Comparison of ENCODE assay signal across 8 cellular contexts in the genomic region with DNA sequence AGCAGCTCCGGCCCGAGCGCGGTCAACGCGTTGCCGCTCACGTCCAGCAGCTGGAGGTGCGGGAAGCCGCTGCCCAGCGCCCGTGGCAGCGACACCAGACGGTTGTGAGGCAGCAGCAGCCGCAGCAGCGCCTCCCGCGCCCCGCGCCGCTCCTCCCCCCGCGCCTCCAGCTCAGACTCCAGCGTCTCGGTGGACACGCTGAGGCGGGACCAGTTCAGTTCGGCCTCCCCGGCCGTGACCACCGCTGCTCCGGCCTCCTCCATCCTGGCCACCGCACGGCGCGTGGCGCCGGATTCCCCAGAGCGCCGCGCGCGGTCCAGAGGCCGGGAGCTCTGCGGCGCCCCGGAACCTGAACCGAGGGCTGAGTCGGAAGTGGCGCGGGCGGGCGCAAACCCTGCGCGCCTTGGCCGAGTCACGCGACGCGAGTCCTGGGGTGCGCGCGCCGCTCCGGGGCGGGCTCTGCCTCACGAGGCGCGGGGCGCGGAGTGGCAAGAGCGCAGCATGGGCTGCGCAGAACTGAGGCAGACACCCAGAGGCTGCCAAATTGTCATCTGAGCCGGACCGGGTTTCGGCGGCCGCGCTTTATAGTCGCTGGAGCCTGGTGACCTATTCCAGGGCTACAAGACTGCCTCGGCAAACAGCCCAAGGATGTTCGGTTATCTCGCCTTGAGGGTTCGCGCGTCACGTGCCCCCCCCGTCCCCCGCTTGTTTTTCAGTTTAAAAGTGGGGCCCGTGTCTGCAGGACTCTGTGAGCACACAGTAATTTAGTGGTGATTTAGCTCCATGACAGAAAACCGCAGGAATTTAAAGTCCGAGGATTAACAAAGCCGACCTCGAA. TPM values are rescaled to one million over a fixed set of nuclear protein-coding genes. Genes with fewer than 3 reads are reported as not detected.
DNase-seq lines count a peak whose midpoint lies in the region; ATAC-seq and TF ChIP-seq lines count a peak whose summit lies in the region.

LRRC58 (minus strand) TSS at position 374 of the 838 bp plus-strand sequence; CDS start at position 263, 111 bp downstream.

- no peaks in the 10 kb centered on the region for H3K36me3 Mint-ChIP-seq in natural killer cell

- peak within 1 kb of the TSS; percentile 91 for H3K4me3 Mint-ChIP-seq in natural killer cell

- H3K27ac Mint-ChIP-seq in natural killer cell = peak within 1 kb of the TSS; percentile 80 to 87

- no peaks in the 10 kb centered on the region for H3K9me3 Mint-ChIP-seq in natural killer cell

- ATAC-seq in natural killer cell = peak; percentile 93 to 97 (median 94)

- peaks cover 42 to 46% of the 10 kb centered on the region in 2 donors for H3K4me1 Mint-ChIP-seq in natural killer cell

- peaks cover 6 to 21% of the 10 kb centered on the region in 2 donors for H3K27me3 Mint-ChIP-seq in natural killer cell (ENCODE audit: low read depth in 2 of 2)

- peak within 1 kb of the TSS; percentile 90 for H3K4me3 ChIP-seq in fibroblast of mammary gland (ENCODE audit: control insufficient read depth, low read depth, low read length)

- DNase-seq in ELR (ENCODE audit: low read depth) (peak; percentile 97), H4 (ENCODE audit: low spot score) (peak; percentile 94), RPMI8226 (peak; percentile 96), fibroblast of mammary gland (ENCODE audit: low read depth) (peak; percentile 90), natural killer cell (peak; percentile 90)
- DNase-seq in activated T-helper 1 cell treated with anti-CD3 and anti-CD28 coated beads, Interleukin-2, amount 50 U/mL, for 16 hours (ENCODE audit: low read depth in 1 of 2, low spot score in 1 of 2) = peak; percentile 67 to 81
- DNase-seq in stimulated activated naive CD4-positive, alpha-beta T cell treated with Interleukin-2 at 50 U/mL for 16 hours (lab: John Stamatoyannopoulos, UW) = peak; percentile 87

- intact Hi-C loops in natural killer cell (cut with micrococcal nuclease) = loop anchor here (5.0 to 10.0 kb wide), 2 partner anchors 208 to 254 kb away; partner anchors contain the start of gene GSK3B

- TF ChIP-seq CTCF in LNCAP (IDR thresholded peaks at IDR 0.05) (peak; percentile 46), fibroblast of mammary gland (conservative IDR thresholded peaks at IDR 0.05; ENCODE audit: control insufficient read depth, insufficient read depth, low read depth, low read length) (no peak), natural killer cell (IDR thresholded peaks at IDR 0.05) (no peak)

RNA-seq across cellular contexts. Expression of gene LRRC58, which starts in this region (rescaled TPM):
- 26.3 and 38.2 TPM in 2 replicates for total RNA-seq in H4 (2014; rRNA removed; shearing (Covaris generic))
- 10 to 100 TPM; 17.0 to 21.8 (median 18.2) TPM for total RNA-seq in natural killer cell

Comparison
In these comparisons a context has a peak if more than half of its experiments do, and no peak if none do; other contexts are left out.
1. Peak in every context shown above with its lines: DNase-seq, ATAC-seq and H3K4me3 ChIP-seq.